In the genomic region with DNA sequence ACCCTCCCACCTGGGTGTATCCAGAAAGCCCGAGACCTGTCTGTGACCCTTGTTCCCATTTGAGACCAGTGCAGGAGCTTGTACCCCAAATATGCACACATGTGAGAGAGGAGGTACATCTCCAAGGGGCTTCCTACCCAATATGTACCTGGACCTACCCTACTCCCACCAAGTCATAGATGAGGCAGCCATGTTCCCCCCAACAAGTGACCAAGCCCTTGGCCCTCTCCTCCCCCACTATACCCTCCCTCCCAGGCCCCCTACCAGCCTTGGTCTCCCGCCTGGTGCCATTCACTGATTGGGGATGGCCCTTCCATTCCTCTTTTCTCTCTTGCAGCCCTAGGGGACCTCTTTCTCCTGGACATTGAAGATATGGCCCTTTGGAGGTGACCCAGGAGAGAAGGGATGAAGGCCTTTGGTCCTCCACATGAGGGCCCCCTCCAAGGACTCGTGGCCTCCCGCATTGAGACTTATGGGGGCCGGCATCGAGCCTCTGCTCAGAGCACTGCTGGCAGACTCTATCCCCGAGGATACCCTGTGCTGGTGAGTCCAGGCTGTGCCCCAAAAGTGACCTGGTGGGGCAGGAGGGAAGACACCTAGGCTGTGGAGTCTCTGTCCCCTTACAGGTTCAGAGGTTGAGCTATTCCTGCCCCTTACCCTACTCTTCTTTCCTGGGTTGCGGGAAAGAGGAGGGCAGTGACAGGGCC, we compare ENCODE assay signal across 21 cellular contexts. TPM values are rescaled to one million over a fixed set of nuclear protein-coding genes. Genes with fewer than 3 reads are reported as not detected.
A peak's percentile ranks its signal among the peaks of the same experiment; 100 is the strongest.
DNase-seq lines count a peak whose midpoint lies in the region; ATAC-seq, FAIRE-seq and TF ChIP-seq lines count a peak whose summit lies in the region.
"Had no signal": no experiment of that assay in that cellular context is flagged by ENCODE, and none has a peak within 500 bp of the region (broad histone marks: within the 10 kb centered on the region; RNA-seq: fewer than 3 reads in every experiment).

No MANE protein-coding gene starts in this region.

- no peaks in the 10 kb centered on the region for H3K79me2 ChIP-seq in PC-3 (ENCODE audit: low read length)
- no peaks in the 10 kb centered on the region for H3K79me2 ChIP-seq in H1 (ENCODE audit: control insufficient read depth in 1 of 2, insufficient read depth in 2 of 2, low read length in 2 of 2)

- DNase-seq in PC-3, result no peak
- no peak for DNase-seq in H1 (ENCODE audit: low read depth in 1 of 2, low spot score in 2 of 2)
- DNase-seq in neuronal stem cell (ENCODE audit: low spot score), result no peak
- no peak for DNase-seq in upper lobe of left lung
- no peak for DNase-seq in psoas muscle
- no peak for DNase-seq in RPMI8226
- DNase-seq in NCI-H2107 (lab: John Stamatoyannopoulos, UW), result no peak
- DNase-seq: activated CD4-positive, alpha-beta T cell treated with anti-CD3 and anti-CD28 coated beads for 48 hours; activated naive CD4-positive, alpha-beta T cell treated with Interleukin-2 at 50 U/mL for 16 hours; KBM-7; naive B cell; NCI-H2081; NCI-H524 treated with DMSO at 0.1 percent for 48 hours; retina; SK-N-SH; stimulated activated naive CD8-positive, alpha-beta T cell treated with anti-CD3 and anti-CD28 coated beads, Interleukin-15, Interleukin-2, amounts not matched to agents 100 U/mL and 50 U/mL, for 24 hours had no signal

- peaks cover 6% of the 10 kb centered on the region; the same call in 1 of the 2 replicates for H3K23me2 ChIP-seq in H1 (ENCODE audit: low read depth, low read length)

- peak overlapping the region; percentile 5 for H4K5ac ChIP-seq in H1 (ENCODE audit: insufficient read length, low read depth, low read length)

- H2BK120ac ChIP-seq in H1 (replicated peaks; ENCODE audit: low read depth, low read length) (no peak overlapping the region), neuronal stem cell (ENCODE audit: low read depth, low read length) (no peak overlapping the region)

- CTCF ChIA-PET in PC-3 (lab: Charles Lee) (no interaction called here), H1 (lab: Charles Lee; ENCODE audit: partially characterized antibody) (interaction anchor here (0.7 to 2.7 kb wide), 5 partner anchors 11 to 226 kb away, joined by 3 to 8 read pairs (median 4); no protein-coding TSS in a partner anchor)

- H2BK12ac ChIP-seq in H1 (ENCODE audit: low read depth, low read length) (no peak overlapping the region), neuronal stem cell (ENCODE audit: low read length) (no peak overlapping the region)

- POLR2A ChIA-PET in PC-3 (lab: Charles Lee; ENCODE audit: unreplicated experiment), result no interaction called here
- POLR2A ChIA-PET in H1 (lab: Charles Lee; ENCODE audit: partially characterized antibody), result interaction anchor here (0.9 to 3.8 kb wide), 8 partner anchors 11 to 254 kb away, joined by 3 to 24 read pairs (median 3); partner anchors contain the start of gene GAPDH

- WGBS in H1 (ENCODE audit: extremely low coverage in 1 of 2, insufficient coverage in 1 of 2, insufficient read length in 1 of 2, insufficient replicate concordance in 2 of 2, low coverage in 1 of 2, low lambda C conversion rate in 2 of 2, missing lambda C conversion rate in 1 of 2), 2 experiments, result 88% methylated on average over 8 of the region's 8 CpGs; no CpG with 5 or more reads in 1 of the 2 experiments
- no CpG with 5 or more reads among the region's 8 CpGs for WGBS in neuronal stem cell (ENCODE audit: extremely low coverage in 2 of 2, insufficient read length in 2 of 2, insufficient replicate concordance in 1 of 2), 2 donors
- 80 to 96% methylated on average over 5 to 8 of the region's 8 CpGs for WGBS in upper lobe of left lung, 2 donors
- 90 to 95% (median 92%) methylated on average over 8 of the region's 8 CpGs for WGBS in psoas muscle, 3 donors

- H3K79me1 ChIP-seq in H1 (ENCODE audit: low read depth, low read length) (no peaks in the 10 kb centered on the region), neuronal stem cell (ENCODE audit: low read depth, low read length) (no peaks in the 10 kb centered on the region)

- no peaks in the 10 kb centered on the region for H3K27me3 ChIP-seq in PC-3 (ENCODE audit: low read length)
- H3K27me3 ChIP-seq in H1 (replicated peaks in 1 of 4; ENCODE audit: control insufficient read depth in 3 of 4, extremely low read depth in 1 of 4, insufficient read depth in 3 of 4, low read length in 3 of 4), result peaks cover 0 to 4% (median 2%) of the 10 kb centered on the region in 4 experiments; a peak in 4 of 7 replicates
- H3K27me3 ChIP-seq in neuronal stem cell (ENCODE audit: control insufficient read depth in 3 of 3, insufficient read depth in 3 of 3, low read depth in 1 of 3, low read length in 3 of 3), result peaks cover 0 to 35% (median 21%) of the 10 kb centered on the region in 3 experiments
- H3K27me3 ChIP-seq in upper lobe of left lung, result peaks cover 0 to 12% (median 5%) of the 10 kb centered on the region in 4 donors
- peaks cover 0 to 20% (median 10%) of the 10 kb centered on the region in 3 donors for H3K27me3 ChIP-seq in psoas muscle (ENCODE audit: insufficient read depth in 3 of 3, low read length in 2 of 3)

- H3F3A ChIP-seq in PC-3 (ENCODE audit: low read length, unreplicated experiment), result no peaks in the 10 kb centered on the region

- ATAC-seq in PC-3, result no peak
- ATAC-seq in upper lobe of left lung (ENCODE audit: low FRiP score in 2 of 2), result peak in 1 of 2 donors; percentile 0
- no peak for ATAC-seq in psoas muscle

- H3K23ac ChIP-seq in H1 (ENCODE audit: insufficient read length) (no peak overlapping the region), neuronal stem cell (ENCODE audit: low read depth, low read length, poor library complexity) (peak overlapping the region; percentile 97)

- no peak overlapping the region for H3K14ac ChIP-seq in H1 (ENCODE audit: insufficient read length)
- H3K14ac ChIP-seq in neuronal stem cell (ENCODE audit: low read length), result no peak overlapping the region

- H3K18ac ChIP-seq in H1 (ENCODE audit: extremely low read depth, low read length), result no peak overlapping the region; the same call in 1 of the 2 replicates
- peak overlapping the region; percentile 97 for H3K18ac ChIP-seq in neuronal stem cell (ENCODE audit: low read length)

- no peak for TF ChIP-seq RAD21 in H1 (IDR thresholded peaks at IDR 0.05 in 1 of 2, conservative IDR thresholded peaks at IDR 0.05 in 1 of 2; ENCODE audit: low read depth in 2 of 2, low read length in 2 of 2)

- BruUV-seq in PC-3 (replicated peaks; lab: Mats Ljungman, UMichigan), result no TSS peak

- no peaks in the 10 kb centered on the region for H3K9me2 ChIP-seq in PC-3 (replicated peaks; ENCODE audit: low read length)
- H3K9me2 ChIP-seq: SK-N-SH had no signal

- TF ChIP-seq POLR2A in H1 (IDR thresholded peaks at IDR 0.05; ENCODE audit: control extremely low read depth in 1 of 2, low read depth in 2 of 2, low read length in 2 of 2) (no peak), upper lobe of left lung (IDR thresholded peaks at IDR 0.05) (no peak)

- H3K9me3 ChIP-seq in PC-3 (ENCODE audit: low read length), result no peaks in the 10 kb centered on the region
- no peaks in the 10 kb centered on the region for H3K9me3 ChIP-seq in H1 (ENCODE audit: insufficient read depth in 2 of 2, low read depth in 1 of 2, low read length in 1 of 2)
- H3K9me3 ChIP-seq in neuronal stem cell (replicated peaks in 1 of 2; ENCODE audit: control insufficient read depth in 2 of 2, insufficient read depth in 1 of 2, low read depth in 1 of 2, low read length in 2 of 2), result no peaks in the 10 kb centered on the region
- H3K9me3 ChIP-seq in upper lobe of left lung, result no peaks in the 10 kb centered on the region
- H3K9me3 ChIP-seq in psoas muscle, result no peaks in the 10 kb centered on the region
- H3K9me3 ChIP-seq: ascending aorta, left lung, SK-N-SH had no signal

- H3K4me3 ChIP-seq in PC-3 (ENCODE audit: low read length) (no peak overlapping the region; the same call in 1 of the 2 replicates), H1 (ENCODE audit: extremely low read depth in 1 of 4, insufficient read depth in 2 of 4, low read depth in 3 of 4, low read length in 4 of 4) (no peak overlapping the region), neuronal stem cell (ENCODE audit: low read length in 2 of 2) (no peak overlapping the region), upper lobe of left lung (no peak overlapping the region), psoas muscle (no peak overlapping the region)
- H3K4me3 ChIP-seq: ascending aorta, left lung had no signal

- H2AK5ac ChIP-seq in H1 (ENCODE audit: low read depth, low read length) (peak overlapping the region; percentile 14; the same call in 1 of the 2 replicates), neuronal stem cell (ENCODE audit: low read depth, low read length) (peak overlapping the region; percentile 98)

- H3K4ac ChIP-seq in H1 (replicated peaks; ENCODE audit: insufficient read length, low read depth, low read length), result peak overlapping the region; percentile 14
- no peak overlapping the region for H3K4ac ChIP-seq in neuronal stem cell (ENCODE audit: low read length)

- no peak overlapping the region for H4K91ac ChIP-seq in H1 (replicated peaks; ENCODE audit: insufficient read length, low read length)
- H4K91ac ChIP-seq in neuronal stem cell (ENCODE audit: low read depth, low read length, poor library complexity), result no peak overlapping the region

- no peak overlapping the region for H3K56ac ChIP-seq in H1 (replicated peaks; ENCODE audit: insufficient read length, low read depth, low read length)

- intact Hi-C loops in PC-3 (cut with micrococcal nuclease) (no loop called here), psoas muscle (cut with DNase I) (no loop called here)

- H2BK15ac ChIP-seq in H1 (ENCODE audit: low read length), result peak overlapping the region; percentile 88; the same call in 1 of the 2 replicates
- H2BK15ac ChIP-seq in neuronal stem cell (ENCODE audit: low read length), result peak overlapping the region; percentile 77

- TF ChIP-seq EP300 in H1 (IDR thresholded peaks at IDR 0.05; ENCODE audit: borderline replicate concordance in 1 of 2, low read depth in 2 of 2, low read length in 2 of 2), result no peak
- TF ChIP-seq EP300 in upper lobe of left lung (IDR thresholded peaks at IDR 0.05), result no peak

- peak overlapping the region; percentile 90 for H3K27ac ChIP-seq in PC-3 (ENCODE audit: low read length)
- H3K27ac ChIP-seq in H1 (ENCODE audit: low read depth, low read length), result no peak overlapping the region
- no peak overlapping the region for H3K27ac ChIP-seq in neuronal stem cell (replicated peaks; ENCODE audit: low read length)
- H3K27ac ChIP-seq in upper lobe of left lung, result peak overlapping the region in 3 of 4 donors; percentile 46 to 74 (median 65)
- H3K27ac ChIP-seq in psoas muscle, result no peak overlapping the region
- H3K27ac ChIP-seq: ascending aorta had no signal

- TF ChIP-seq CTCF in PC-3 (conservative IDR thresholded peaks at IDR 0.05; ENCODE audit: low read depth, low read length) (no peak), H1 (IDR thresholded peaks at IDR 0.05; ENCODE audit: control extremely low read depth in 1 of 3, insufficient read depth in 1 of 3, low read depth in 1 of 3, low read length in 3 of 3) (no peak), upper lobe of left lung (IDR thresholded peaks at IDR 0.05) (no peak), psoas muscle (IDR thresholded peaks at IDR 0.05) (no peak)

- H4K8ac ChIP-seq in H1 (ENCODE audit: extremely low read depth, insufficient read depth, low read length) (no peak overlapping the region), neuronal stem cell (ENCODE audit: low read depth, low read length) (no peak overlapping the region)

- H3K4me1 ChIP-seq in PC-3 (ENCODE audit: insufficient read depth, low read length) (peaks cover 28% of the 10 kb centered on the region), H1 (replicated peaks in 1 of 4; ENCODE audit: control insufficient read depth in 3 of 4, insufficient read depth in 4 of 4, low read length in 3 of 4) (peaks cover 4 to 26% (median 20%) of the 10 kb centered on the region in 4 experiments), neuronal stem cell (ENCODE audit: control insufficient read depth in 2 of 2, insufficient read depth in 1 of 2, low read depth in 1 of 2, low read length in 2 of 2) (peaks cover 19% of the 10 kb centered on the region in 2 donors), upper lobe of left lung (peaks cover 20 to 36% (median 25%) of the 10 kb centered on the region in 4 donors), psoas muscle (no peaks in the 10 kb centered on the region)

- H2BK20ac ChIP-seq in H1 (ENCODE audit: low read length), result no peak overlapping the region

- peak overlapping the region; percentile 72; the same call in 1 of the 2 replicates for H3K4me2 ChIP-seq in PC-3 (ENCODE audit: low read length)
- peak overlapping the region; percentile 47 to 72; a peak in 1 of 4 replicates for H3K4me2 ChIP-seq in H1 (ENCODE audit: insufficient read depth in 1 of 2, low read depth in 2 of 2, low read length in 2 of 2)
- H3K4me2 ChIP-seq in neuronal stem cell (ENCODE audit: insufficient read depth, low read length, poor library complexity, severe bottlenecking), result no peak overlapping the region
- H3K4me2 ChIP-seq: SK-N-SH had no signal

- H2AFZ ChIP-seq in PC-3 (ENCODE audit: low read length) (no peak overlapping the region), H1 (ENCODE audit: low read length) (no peak overlapping the region), neuronal stem cell (ENCODE audit: low read length) (peak overlapping the region; percentile 65)

- FAIRE-seq in H1 (lab: Jason Lieb, UNC), result no peak
- FAIRE-seq: endothelial cell of umbilical vein, frontal cortex had no signal

- H3K36me3 ChIP-seq in PC-3 (ENCODE audit: low read depth, low read length) (no peaks in the 10 kb centered on the region), H1 (ENCODE audit: control insufficient read depth in 2 of 4, insufficient read depth in 4 of 4, low read length in 3 of 4) (peaks cover 3 to 11% (median 7%) of the 10 kb centered on the region in 4 experiments; a peak in 4 of 8 replicates), neuronal stem cell (replicated peaks in 1 of 2; ENCODE audit: control insufficient read depth in 2 of 2, insufficient read depth in 2 of 2, low read length in 2 of 2) (no peaks in the 10 kb centered on the region), upper lobe of left lung (no peaks in the 10 kb centered on the region), psoas muscle (ENCODE audit: insufficient read depth in 1 of 2, low read depth in 1 of 2) (no peaks in the 10 kb centered on the region)
- H3K36me3 ChIP-seq: ascending aorta, left lung had no signal

- H2BK5ac ChIP-seq in H1 (ENCODE audit: low read depth, low read length) (no peak overlapping the region), neuronal stem cell (ENCODE audit: low read length) (no peak overlapping the region)

- H3K9ac ChIP-seq in PC-3 (ENCODE audit: low read length), result 0 out of 2 replicates have a peak overlapping the region, but pooled peaks have one; percentile 40
- H3K9ac ChIP-seq in H1 (replicated peaks in 1 of 4; ENCODE audit: extremely low read depth in 1 of 4, low read depth in 3 of 4, low read length in 3 of 4), result no peak overlapping the region
- no peak overlapping the region for H3K9ac ChIP-seq in neuronal stem cell (ENCODE audit: low read depth, low read length, poor library complexity)
- H3K9ac ChIP-seq: SK-N-SH had no signal

- no peaks in the 10 kb centered on the region for H4K20me1 ChIP-seq in PC-3 (ENCODE audit: low read length)
- H4K20me1 ChIP-seq in H1 (replicated peaks in 1 of 2; ENCODE audit: control insufficient read depth in 1 of 2, insufficient read depth in 2 of 2, low read length in 2 of 2), result peaks cover 0 to 2% of the 10 kb centered on the region in 2 experiments

RNA-seq across cellular contexts. Expression of gene PLEKHG6, which starts 1.5 kb away (rescaled TPM):
- 18.0 and 18.4 TPM in 2 replicates for total RNA-seq in PC-3 (2014; rRNA removed)
- 25.5 and 32.5 TPM in 2 replicates for total RNA-seq in H1 (2021; fragmentation: NEBNext Ultra II Directional; extraction: Animal tissue kit (Norgen Biotek cat#: 25700))
- polyA plus RNA-seq in H1 (2011; rRNA removed), result 23.1 and 38.1 TPM in 2 replicates
- polyA plus RNA-seq in H1 (2011; cell fraction: cytosol; rRNA removed), result 30.4 TPM
- 49.3 TPM for polyA plus RNA-seq in H1 (2011; cell fraction: nucleus; rRNA removed)
- 22.6 to 29.6 TPM (median 26.3 TPM) in 4 replicates for polyA plus RNA-seq in H1 (2012, experiment 1 of 2)
- 28.8 TPM for polyA plus RNA-seq in H1 (2012, experiment 2 of 2)
- polyA plus RNA-seq in H1 (2013, experiment 1 of 2), result 18.8 TPM
- polyA plus RNA-seq in H1 (2013, experiment 2 of 2), result 18.5 TPM
- polyA minus RNA-seq in H1 (2011; rRNA and poly(A)+ RNA removed), result 22.1 and 28.7 TPM in 2 replicates
- 17.8 TPM for polyA minus RNA-seq in H1 (2011; cell fraction: cytosol; rRNA and poly(A)+ RNA removed)
- 17.7 TPM for polyA minus RNA-seq in H1 (2011; cell fraction: nucleus; rRNA and poly(A)+ RNA removed)
- polyA plus RNA-seq in neuronal stem cell (2013, experiment 1 of 2), result 1.2 TPM
- 1.3 TPM for polyA plus RNA-seq in neuronal stem cell (2013, experiment 2 of 2)
- total RNA-seq in upper lobe of left lung, result 1 to 10 TPM in 5 of 6 donors, not detected in 1; 1.1 to 4.8 (median 2.1) TPM
- total RNA-seq in psoas muscle, result not detected
- under 1 TPM in 2 of 3 donors, not detected in 1; 0.20 to 0.39 TPM for polyA plus RNA-seq in psoas muscle
- total RNA-seq: ascending aorta, endothelial cell of umbilical vein had no signal
- polyA plus RNA-seq: BJ had no signal

RNA-seq across cellular contexts. Expression of gene TNFRSF1A, which starts 29.9 kb away (rescaled TPM):
- total RNA-seq in PC-3 (2014; rRNA removed) (95.1 and 97.4 TPM in 2 replicates), upper lobe of left lung (100 to 1,000 TPM; 140 to 425 (median 202) TPM), psoas muscle (100 to 1,000 TPM in 3 of 4 donors, 10 to 100 TPM in 1; 38.8 to 224 (median 127) TPM)
- total RNA-seq in H1 (2021; fragmentation: NEBNext Ultra II Directional; extraction: Animal tissue kit (Norgen Biotek cat#: 25700)), result 42.1 and 45.8 TPM in 2 replicates
- polyA plus RNA-seq in H1 (2011; rRNA removed) (28.7 and 48.7 TPM in 2 replicates), psoas muscle (100 to 1,000 TPM in 1 of 3 donors, 10 to 100 TPM in 2; 53.7 to 117 (median 65.4) TPM)
- 29.1 TPM for polyA plus RNA-seq in H1 (2011; cell fraction: cytosol; rRNA removed)
- 46.5 TPM for polyA plus RNA-seq in H1 (2011; cell fraction: nucleus; rRNA removed)
- polyA plus RNA-seq in H1 (2012, experiment 1 of 2), result 40.7 to 46.5 TPM (median 44.7 TPM) in 4 replicates
- polyA plus RNA-seq in H1 (2012, experiment 2 of 2), result 56.1 TPM
- polyA plus RNA-seq in H1 (2013, experiment 1 of 2), result 75.2 TPM
- 89.3 TPM for polyA plus RNA-seq in H1 (2013, experiment 2 of 2)
- 33.4 and 50.9 TPM in 2 replicates for polyA minus RNA-seq in H1 (2011; rRNA and poly(A)+ RNA removed)
- 28.5 TPM for polyA minus RNA-seq in H1 (2011; cell fraction: cytosol; rRNA and poly(A)+ RNA removed)
- polyA minus RNA-seq in H1 (2011; cell fraction: nucleus; rRNA and poly(A)+ RNA removed), result 29.2 TPM
- polyA plus RNA-seq in neuronal stem cell (2013, experiment 1 of 2), result 35.2 TPM
- 34.5 TPM for polyA plus RNA-seq in neuronal stem cell (2013, experiment 2 of 2)

Comparison
In these comparisons a context has a peak if more than half of its experiments do, and no peak if none do; other contexts are left out.
1. H3K27ac ChIP-seq: peak in PC-3 (single experiment) and upper lobe of left lung (3 of 4); none in H1 (single experiment), neuronal stem cell (single experiment) and psoas muscle (single experiment).